In the genomic region with DNA sequence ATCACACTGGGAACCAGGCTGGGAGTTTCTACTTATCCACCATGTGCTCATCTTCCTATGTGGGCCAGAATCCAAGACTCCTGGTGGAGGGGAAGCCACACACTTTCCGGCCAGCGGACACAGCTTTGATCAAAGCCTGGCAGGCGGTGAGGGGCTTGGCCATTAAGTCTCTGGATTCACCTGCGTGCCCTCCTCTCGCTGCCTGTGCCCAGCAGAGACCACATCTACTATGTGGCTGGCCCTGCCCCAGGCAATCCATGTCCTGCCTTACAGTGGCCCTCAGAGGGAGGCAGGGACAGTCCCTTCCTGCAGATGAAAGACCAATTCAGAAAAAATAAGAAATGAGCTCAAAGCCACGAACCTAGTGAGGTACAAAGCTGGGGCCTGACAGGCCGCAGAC, we compare ENCODE assay signal across 15 cellular contexts.
DNase-seq lines count a peak whose midpoint lies in the region; TF ChIP-seq lines count a peak whose summit lies in the region.
"Had no signal": no experiment of that assay in that cellular context is flagged by ENCODE, and none has a peak within 500 bp of the region (broad histone marks: within the 10 kb centered on the region; RNA-seq: fewer than 3 reads in every experiment).

No MANE protein-coding gene starts in this region.

- TF ChIP-seq CTCF in astrocyte of the cerebellum (IDR thresholded peaks at IDR 0.05; ENCODE audit: low read depth, low read length, missing control alignments) (no peak), nephron (IDR thresholded peaks at IDR 0.05; ENCODE audit: unreplicated experiment in 3 of 3) (no peak)

- H3K27ac Mint-ChIP-seq in IgD-negative memory B cell (peak overlapping the region; percentile 88 to 99 (median 99)), nephron (peak overlapping the region; percentile 28 to 91 (median 65))

- H3K27me3 Mint-ChIP-seq in IgD-negative memory B cell (no peaks in the 10 kb centered on the region), nephron (ENCODE audit: low read depth) (peaks cover 9% of the 10 kb centered on the region)

- no peak overlapping the region for H3K4me3 ChIP-seq in astrocyte of the cerebellum (ENCODE audit: low read depth, low read length)
- H3K4me3 ChIP-seq: coronary artery, esophagus squamous epithelium had no signal

- H3K36me3 Mint-ChIP-seq in IgD-negative memory B cell (peaks cover 7% of the 10 kb centered on the region), nephron (ENCODE audit: low read depth) (peaks cover 2% of the 10 kb centered on the region)

- H3K4me3 Mint-ChIP-seq in IgD-negative memory B cell (peak overlapping the region in 1 of 4 donors; percentile 86), nephron (no peak overlapping the region)

- no peaks in the 10 kb centered on the region for H3K9me3 Mint-ChIP-seq in IgD-negative memory B cell
- H3K9me3 Mint-ChIP-seq in nephron = no peaks in the 10 kb centered on the region

- in situ Hi-C loops in astrocyte of the cerebellum (cut with HindIII; ENCODE audit: low sequenced_read_pairs) = loop anchor here (5.0 kb wide), 1 partner anchor 70 kb away; no protein-coding TSS in a partner anchor

- peak; percentile 19 for DNase-seq in DMS 273 (lab: John Stamatoyannopoulos, UW; ENCODE audit: unreplicated experiment)
- DNase-seq in DMS 273 treated with DMSO at 0.1 percent for 48 hours (lab: John Stamatoyannopoulos, UW) = no peak
- peak; percentile 9 for DNase-seq in astrocyte of the cerebellum (ENCODE audit: low read depth)
- DNase-seq in middle frontal gyrus (ENCODE audit: extremely low spot score, low spot score) = no peak
- DNase-seq in GM19238 (ENCODE audit: insufficient read length, low spot score) = no peak
- no peak for DNase-seq in Ammon's horn (ENCODE audit: low spot score)
- DNase-seq: activated CD4-positive, alpha-beta T cell treated with anti-CD3 and anti-CD28 coated beads, Interleukin-2, amount 50 U/mL, for 48 hours; esophagus squamous epithelium; NCI-H1417; NCI-H226; RPMI8226; stimulated activated naive CD4-positive, alpha-beta T cell treated with Interleukin-2 at 50 U/mL for 16 hours had no signal

- peaks cover 35 to 47% (median 42%) of the 10 kb centered on the region in 3 donors for H3K4me1 Mint-ChIP-seq in IgD-negative memory B cell
- peaks cover 80% of the 10 kb centered on the region for H3K4me1 Mint-ChIP-seq in nephron

Comparison
In these comparisons a context has a peak if more than half of its experiments do, and no peak if none do; other contexts are left out.
1. DNase-seq: peak in DMS 273 (single experiment) and astrocyte of the cerebellum (single experiment); none in DMS 273 treated with DMSO at 0.1 percent for 48 hours (single experiment), middle frontal gyrus (single experiment), GM19238 (single experiment) and Ammon's horn (single experiment).